In genomic region chr17:58391302-58391984, GRCh38 we compare ENCODE assay signal across 9 cellular contexts. TPM values are rescaled to one million over a fixed set of nuclear protein-coding genes. Genes with fewer than 3 reads are reported as not detected.
DNase-seq lines count a peak whose midpoint lies in the region; ATAC-seq and TF ChIP-seq lines count a peak whose summit lies in the region.
"Had no signal": no experiment of that assay in that cellular context is flagged by ENCODE, and none has a peak within 500 bp of the region (broad histone marks: within the 10 kb centered on the region; RNA-seq: fewer than 3 reads in every experiment).

No MANE protein-coding gene starts in this region.

- H3K4me2 ChIP-seq in PC-9 (peak overlapping the region; percentile 61), fibroblast of lung (ENCODE audit: extremely low read depth, insufficient read depth, low read length) (no peak overlapping the region)

- intact Hi-C loops in PC-9 (cut with micrococcal nuclease; ENCODE audit: unreplicated experiment), result loop anchor here (1.0 to 2.0 kb wide), 3 partner anchors 15 to 39 kb away; partner anchors contain the start of genes RNF43 and SUPT4H1
- intact Hi-C loops in upper lobe of right lung (cut with DNase I), result no loop called here
- intact Hi-C loops in naive thymus-derived CD4-positive, alpha-beta T cell (cut with micrococcal nuclease), result no loop called here

- POLR2A ChIA-PET in PC-9 (lab: Charles Lee; ENCODE audit: unreplicated experiment), result no interaction called here
- POLR2A ChIA-PET in naive thymus-derived CD4-positive, alpha-beta T cell (lab: Charles Lee), result no interaction called here

- TF ChIP-seq CTCF in PC-9 (conservative IDR thresholded peaks at IDR 0.05), result no peak
- no peak for TF ChIP-seq CTCF in fibroblast of lung (conservative IDR thresholded peaks at IDR 0.05 in 1 of 2, IDR thresholded peaks at IDR 0.05 in 1 of 2; ENCODE audit: low read depth in 1 of 2, low read length in 2 of 2)
- TF ChIP-seq CTCF in upper lobe of right lung (IDR thresholded peaks at IDR 0.05), result no peak

- H3K9me3 ChIP-seq in PC-9 (ENCODE audit: insufficient read depth, low read depth) (no peaks in the 10 kb centered on the region), fibroblast of lung (ENCODE audit: control insufficient read depth, insufficient read depth, low read depth, low read length) (no peaks in the 10 kb centered on the region), upper lobe of right lung (no peaks in the 10 kb centered on the region)
- H3K9me3 ChIP-seq in naive thymus-derived CD4-positive, alpha-beta T cell (ENCODE audit: control insufficient read depth in 2 of 3, low read length in 3 of 3), result no peaks in the 10 kb centered on the region

- H3K27me3 Mint-ChIP-seq in naive thymus-derived CD4-positive, alpha-beta T cell, result peaks cover 0 to 2% (median 0%) of the 10 kb centered on the region in 5 donors
- H3K27me3 Mint-ChIP-seq: activated naive CD4-positive, alpha-beta T cell treated with anti-CD3 and anti-CD28 coated beads, Interleukin-2, amount 50 U/mL, for 24 hours had no signal

- H3K27me3 ChIP-seq in PC-9 (ENCODE audit: insufficient read depth, low read depth) (peaks cover 33% of the 10 kb centered on the region; the same call in 1 of the 2 replicates), fibroblast of lung (ENCODE audit: control insufficient read depth, insufficient read depth, low read length) (no peaks in the 10 kb centered on the region), upper lobe of right lung (no peaks in the 10 kb centered on the region)
- no peaks in the 10 kb centered on the region for H3K27me3 ChIP-seq in naive thymus-derived CD4-positive, alpha-beta T cell (ENCODE audit: control insufficient read depth in 2 of 2, insufficient read depth in 2 of 2, low read length in 2 of 2)

- H2AFZ ChIP-seq in PC-9, result no peak overlapping the region
- H2AFZ ChIP-seq in fibroblast of lung (ENCODE audit: low read length), result no peak overlapping the region

- H3K4me3 ChIP-seq in PC-9, result no peak overlapping the region
- no peak overlapping the region for H3K4me3 ChIP-seq in fibroblast of lung (replicated peaks in 1 of 4; ENCODE audit: control extremely low read depth in 1 of 4, insufficient read depth in 1 of 4, low read depth in 3 of 4, low read length in 4 of 4)
- no peak overlapping the region for H3K4me3 ChIP-seq in upper lobe of right lung
- H3K4me3 ChIP-seq in naive thymus-derived CD4-positive, alpha-beta T cell (ENCODE audit: low read length), result no peak overlapping the region

- peak; percentile 85 for ATAC-seq in upper lobe of right lung
- ATAC-seq in naive thymus-derived CD4-positive, alpha-beta T cell, result no peak

- H3K27ac Mint-ChIP-seq in naive thymus-derived CD4-positive, alpha-beta T cell, result no peak overlapping the region
- H3K27ac Mint-ChIP-seq: activated naive CD4-positive, alpha-beta T cell treated with anti-CD3 and anti-CD28 coated beads, Interleukin-2, amount 50 U/mL, for 24 hours had no signal

- CTCF ChIA-PET in PC-9 (lab: Charles Lee), result no interaction called here
- CTCF ChIA-PET in naive thymus-derived CD4-positive, alpha-beta T cell (lab: Charles Lee), result no interaction called here

- H3K4me3 Mint-ChIP-seq in naive thymus-derived CD4-positive, alpha-beta T cell, result no peak overlapping the region
- H3K4me3 Mint-ChIP-seq: activated naive CD4-positive, alpha-beta T cell treated with anti-CD3 and anti-CD28 coated beads, Interleukin-2, amount 50 U/mL, for 24 hours had no signal

- no TSS peak for BruUV-seq in PC-9 (replicated peaks; lab: Mats Ljungman, UMichigan)

- H3K79me2 ChIP-seq in PC-9 (ENCODE audit: low read depth) (no peaks in the 10 kb centered on the region), fibroblast of lung (ENCODE audit: control insufficient read depth, insufficient read depth, low read length) (no peaks in the 10 kb centered on the region)

- peaks cover 0 to under 1% (median 0%) of the 10 kb centered on the region in 11 donors for H3K9me3 Mint-ChIP-seq in naive thymus-derived CD4-positive, alpha-beta T cell
- H3K9me3 Mint-ChIP-seq: activated naive CD4-positive, alpha-beta T cell treated with anti-CD3 and anti-CD28 coated beads, Interleukin-2, amount 50 U/mL, for 24 hours had no signal

- DNase-seq in NCI-H82 (lab: John Stamatoyannopoulos, UW), result peak; percentile 25
- DNase-seq in NCI-H82 treated with DMSO at 0.1 percent for 48 hours (lab: John Stamatoyannopoulos, UW; ENCODE audit: unreplicated experiment), result no peak
- peak; percentile 86 to 94 for DNase-seq in PC-9
- DNase-seq in fibroblast of lung (ENCODE audit: low read depth in 2 of 2), result peak; percentile 9 to 33
- DNase-seq in upper lobe of right lung, result peak; percentile 78
- no peak for DNase-seq in GDM1 (lab: John Stamatoyannopoulos, UW)
- no peak for DNase-seq in medulla oblongata (ENCODE audit: extremely low spot score)
- no peak for DNase-seq in naive thymus-derived CD4-positive, alpha-beta T cell

- peaks cover 0 to 11% (median 7%) of the 10 kb centered on the region in 5 donors for H3K36me3 Mint-ChIP-seq in naive thymus-derived CD4-positive, alpha-beta T cell
- H3K36me3 Mint-ChIP-seq: activated naive CD4-positive, alpha-beta T cell treated with anti-CD3 and anti-CD28 coated beads, Interleukin-2, amount 50 U/mL, for 24 hours had no signal

- H3K4me1 Mint-ChIP-seq in naive thymus-derived CD4-positive, alpha-beta T cell, result peaks cover 0 to 2% (median 0%) of the 10 kb centered on the region in 7 donors
- H3K4me1 Mint-ChIP-seq: activated naive CD4-positive, alpha-beta T cell treated with anti-CD3 and anti-CD28 coated beads, Interleukin-2, amount 50 U/mL, for 24 hours had no signal

- H3F3A ChIP-seq in PC-9 (ENCODE audit: insufficient read depth, low read depth), result peaks cover 18% of the 10 kb centered on the region

- H3K4me1 ChIP-seq in PC-9 (replicated peaks; ENCODE audit: insufficient read depth) (peaks cover 60% of the 10 kb centered on the region), fibroblast of lung (ENCODE audit: control insufficient read depth, extremely low read depth, insufficient read depth, low read length) (no peaks in the 10 kb centered on the region), upper lobe of right lung (peaks cover 8% of the 10 kb centered on the region)
- peaks cover 0 to 5% of the 10 kb centered on the region in 2 donors for H3K4me1 ChIP-seq in naive thymus-derived CD4-positive, alpha-beta T cell (ENCODE audit: control insufficient read depth in 2 of 2, insufficient read depth in 2 of 2, low read length in 2 of 2)

- H3K9ac ChIP-seq in fibroblast of lung (ENCODE audit: insufficient read depth, low read length), result no peak overlapping the region

- H4K20me1 ChIP-seq in PC-9 (ENCODE audit: insufficient read depth), result no peaks in the 10 kb centered on the region
- H4K20me1 ChIP-seq in fibroblast of lung (ENCODE audit: control insufficient read depth, extremely low read depth, insufficient read depth, low read length), result no peaks in the 10 kb centered on the region

- no peaks in the 10 kb centered on the region for H3K9me2 ChIP-seq in PC-9 (ENCODE audit: insufficient read depth)

- H3K36me3 ChIP-seq in PC-9 (ENCODE audit: low read depth) (no peaks in the 10 kb centered on the region), fibroblast of lung (ENCODE audit: control insufficient read depth, insufficient read depth, low read length) (no peaks in the 10 kb centered on the region), upper lobe of right lung (no peaks in the 10 kb centered on the region)
- no peaks in the 10 kb centered on the region for H3K36me3 ChIP-seq in naive thymus-derived CD4-positive, alpha-beta T cell (ENCODE audit: control insufficient read depth in 2 of 3, insufficient read depth in 3 of 3, low read length in 3 of 3)

- H3K27ac ChIP-seq in PC-9 (no peak overlapping the region), fibroblast of lung (ENCODE audit: insufficient read depth, low read length) (no peak overlapping the region), upper lobe of right lung (peak overlapping the region; percentile 39)
- H3K27ac ChIP-seq in naive thymus-derived CD4-positive, alpha-beta T cell (ENCODE audit: low read depth, low read length), result no peak overlapping the region

RNA-seq across cellular contexts. Expression of gene RNF43, which starts 25.9 kb away (rescaled TPM):
- 0.33 TPM in 1 of 2 replicates, not detected in the other for total RNA-seq in PC-9 (2021)
- under 0.01 TPM in 1 of 2 replicates, not detected in the other for total RNA-seq in fibroblast of lung
- 0.02 TPM in 1 of 2 replicates, not detected in the other for polyA plus RNA-seq in fibroblast of lung
- polyA plus RNA-seq in fibroblast of lung (2012), result not detected in 2 replicates
- polyA minus RNA-seq in fibroblast of lung (ENCODE audit: low replicate concordance), result not detected in 2 replicates
- total RNA-seq in upper lobe of right lung, result 7.5 TPM
- 1 to 10 TPM in 4 of 5 experiments, under 1 TPM in 1; 0.48 to 2.2 (median 1.9) TPM for total RNA-seq in naive thymus-derived CD4-positive, alpha-beta T cell
- polyA plus RNA-seq in naive thymus-derived CD4-positive, alpha-beta T cell, result 1 to 10 TPM in 1 of 2 donors, under 1 TPM in 1; 0.96 to 1.1 TPM

RNA-seq across cellular contexts. Expression of gene SUPT4H1, which starts 39.4 kb away (rescaled TPM):
- total RNA-seq in PC-9 (2021) (72.2 and 74.8 TPM in 2 replicates), fibroblast of lung (41.9 and 48.5 TPM in 2 replicates), upper lobe of right lung (82.4 TPM)
- polyA plus RNA-seq in fibroblast of lung, result 191 and 207 TPM in 2 replicates
- polyA plus RNA-seq in fibroblast of lung (2012), result 151 TPM in 2 replicates
- 41.6 and 69.3 TPM in 2 replicates for polyA minus RNA-seq in fibroblast of lung (ENCODE audit: low replicate concordance)
- 10 to 100 TPM; 36.0 to 75.6 (median 62.3) TPM for total RNA-seq in naive thymus-derived CD4-positive, alpha-beta T cell
- polyA plus RNA-seq in naive thymus-derived CD4-positive, alpha-beta T cell, result 10 to 100 TPM; 69.4 to 91.7 TPM

Comparison
In these comparisons a context has a peak if more than half of its experiments do, and no peak if none do; other contexts are left out.
1. DNase-seq: peak in NCI-H82 (single experiment), PC-9 (2 of 2), fibroblast of lung (2 of 2) and upper lobe of right lung (single experiment); none in NCI-H82 treated with DMSO at 0.1 percent for 48 hours (single experiment), GDM1 (single experiment), medulla oblongata (single experiment) and naive thymus-derived CD4-positive, alpha-beta T cell (0 of 9).